ENCODE assay signal across 1 cellular context in genomic region chr16:16240667-16241066, GRCh38. TPM values are rescaled to one million over a fixed set of nuclear protein-coding genes. Genes with fewer than 3 reads are reported as not detected.
"Had no signal": no experiment of that assay in that cellular context is flagged by ENCODE, and none has a peak within 500 bp of the region (broad histone marks: within the 10 kb centered on the region; RNA-seq: fewer than 3 reads in every experiment).

No MANE protein-coding gene starts in this region.

RNA-seq across cellular contexts. Expression of gene ABCC6, which starts 17.4 kb away (rescaled TPM):
- total RNA-seq: SK-MEL-5 had no signal
